ENCODE assay signal across 12 cellular contexts in the genomic region with DNA sequence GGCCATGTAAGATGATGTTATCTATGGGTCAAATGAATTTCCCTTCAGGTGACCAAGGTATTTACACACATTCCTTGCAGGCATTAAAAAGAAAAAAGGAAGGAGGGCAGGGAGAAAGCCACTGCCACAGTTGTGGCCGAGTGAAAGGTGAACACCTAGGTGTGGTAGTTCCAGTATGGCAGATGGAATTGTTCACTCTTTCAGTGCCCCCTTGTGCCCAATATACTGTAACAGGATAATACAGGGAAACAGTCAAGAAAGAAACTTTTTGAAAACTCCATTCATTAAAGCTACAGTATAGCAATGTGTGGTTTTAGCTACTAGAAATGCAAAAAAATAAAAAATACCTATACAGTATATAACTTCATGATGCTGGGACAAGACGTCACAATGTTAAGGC. TPM values are rescaled to one million over a fixed set of nuclear protein-coding genes. Genes with fewer than 3 reads are reported as not detected.
DNase-seq lines count a peak whose midpoint lies in the region; ATAC-seq and TF ChIP-seq lines count a peak whose summit lies in the region.
"Had no signal": no experiment of that assay in that cellular context is flagged by ENCODE, and none has a peak within 500 bp of the region (broad histone marks: within the 10 kb centered on the region; RNA-seq: fewer than 3 reads in every experiment).

No MANE protein-coding gene starts in this region.

- POLR2A ChIA-PET in PC-3 (lab: Charles Lee; ENCODE audit: unreplicated experiment) = no interaction called here

- H3K36me3 ChIP-seq in PC-3 (ENCODE audit: low read depth, low read length) = no peaks in the 10 kb centered on the region
- H3K36me3 ChIP-seq: BE2C had no signal

- ATAC-seq in PC-3 = no peak
- ATAC-seq: natural killer cell treated with Interleukin-12 subunit alpha and Interleukin-12 subunit beta and Interleukin-15 and Interleukin-18, amount 100 ng/mL, for 72 hours had no signal

- no peaks in the 10 kb centered on the region for H3K4me1 ChIP-seq in PC-3 (ENCODE audit: insufficient read depth, low read length)
- H3K4me1 ChIP-seq: BE2C had no signal

- H3K4me3 ChIP-seq in PC-3 (ENCODE audit: low read length) (no peak overlapping the region), fibroblast of pulmonary artery (replicated peaks; ENCODE audit: low read depth, low read length) (no peak overlapping the region), retinal pigment epithelial cell (ENCODE audit: low read length) (no peak overlapping the region)

- no peak overlapping the region for H3K4me2 ChIP-seq in PC-3 (ENCODE audit: low read length)

- no peak overlapping the region for H3K9ac ChIP-seq in PC-3 (ENCODE audit: low read length)

- H3K27ac ChIP-seq in PC-3 (ENCODE audit: low read length) = no peak overlapping the region

- DNase-seq in SIG-M5 treated with dmso at 0.1 percent for 504 hours (lab: John Stamatoyannopoulos, UW; ENCODE audit: unreplicated experiment) (peak; percentile 2), SIG-M5 (lab: John Stamatoyannopoulos, UW) (no peak), PC-3 (peak; percentile 59), fibroblast of pulmonary artery (ENCODE audit: low read depth) (peak; percentile 26), retinal pigment epithelial cell (ENCODE audit: low read depth) (no peak), amygdala (lab: John Stamatoyannopoulos, UW) (no peak), GF-D8 (lab: John Stamatoyannopoulos, UW) (no peak), posterior vena cava (ENCODE audit: low spot score) (no peak)
- DNase-seq: activated T-cell treated with anti-CD3 and anti-CD28 coated beads, Interleukin-2, amount 50 U/mL, for 1 hour; BE2C; stimulated activated CD4-positive, alpha-beta T cell treated with anti-CD3 and anti-CD28 coated beads, Interleukin-2, amount 100 ng/mL, for 48 hours had no signal

- no peaks in the 10 kb centered on the region for H3F3A ChIP-seq in PC-3 (ENCODE audit: low read length, unreplicated experiment)

- H3K79me2 ChIP-seq in PC-3 (ENCODE audit: low read length) = no peaks in the 10 kb centered on the region

- CTCF ChIA-PET in PC-3 (lab: Charles Lee) = no interaction called here

- peaks cover 63% of the 10 kb centered on the region for H3K27me3 ChIP-seq in PC-3 (ENCODE audit: low read length)
- H3K27me3 ChIP-seq: BE2C had no signal

- BruUV-seq in PC-3 (replicated peaks; lab: Mats Ljungman, UMichigan) = no TSS peak

- no peak overlapping the region for H2AFZ ChIP-seq in PC-3 (ENCODE audit: low read length)

- H4K20me1 ChIP-seq in PC-3 (ENCODE audit: low read length) = no peaks in the 10 kb centered on the region

- intact Hi-C loops in PC-3 (cut with micrococcal nuclease) (no loop called here), posterior vena cava (cut with DNase I) (no loop called here)

- TF ChIP-seq CTCF in PC-3 (conservative IDR thresholded peaks at IDR 0.05; ENCODE audit: low read depth, low read length) (peak; percentile 67), fibroblast of pulmonary artery (IDR thresholded peaks at IDR 0.05; ENCODE audit: low read length, missing control alignments) (peak; percentile 13), retinal pigment epithelial cell (conservative IDR thresholded peaks at IDR 0.05; ENCODE audit: low read depth, low read length) (peak; percentile 44)

- H3K9me2 ChIP-seq in PC-3 (replicated peaks; ENCODE audit: low read length) = no peaks in the 10 kb centered on the region

- H3K9me3 ChIP-seq in PC-3 (ENCODE audit: low read length) = no peaks in the 10 kb centered on the region
- H3K9me3 ChIP-seq: BE2C had no signal

RNA-seq across cellular contexts. Expression of a gene that starts 52.1 kb away (rescaled TPM):
- 0.40 and 0.73 TPM in 2 replicates for total RNA-seq in PC-3 (2014; rRNA removed)
- 1 to 10 TPM; 3.2 to 5.3 TPM for total RNA-seq in posterior vena cava

Comparison
In these comparisons a context has a peak if more than half of its experiments do, and no peak if none do; other contexts are left out.
1. DNase-seq: peak in SIG-M5 treated with dmso at 0.1 percent for 504 hours (single experiment), PC-3 (single experiment) and fibroblast of pulmonary artery (single experiment); none in SIG-M5 (single experiment), retinal pigment epithelial cell (single experiment), amygdala (0 of 56), GF-D8 (single experiment) and posterior vena cava (single experiment).
2. CTCF ChIP-seq: peak in every context shown above with its lines; median percentile 67 in PC-3; 44 in retinal pigment epithelial cell; 13 in fibroblast of pulmonary artery.